ENCODE assay signal across 1 cellular context in genomic region chr7:157136372-157136771, GRCh38.
A peak's percentile ranks its signal among the peaks of the same experiment; 100 is the strongest.
TF ChIP-seq lines count a peak whose summit lies in the region.

No MANE protein-coding gene starts in this region.

TF ChIP-seq in K562, 482 proteins besides CTCF, POLR2A, EP300 and RAD21 (continued from another document and continues in another):
- TF ChIP-seq DLX4 (CRISPR knock-in tag; IDR thresholded peaks at IDR 0.05), result no peak
- no peak for TF ChIP-seq ZBTB43 (CRISPR knock-in tag; IDR thresholded peaks at IDR 0.05)
- no peak for TF ChIP-seq RBFOX2 (IDR thresholded peaks at IDR 0.05; ENCODE audit: low read depth, low read length)
- no peak for TF ChIP-seq HDAC2 (IDR thresholded peaks at IDR 0.05)
- TF ChIP-seq PYGO2 (tag; IDR thresholded peaks at IDR 0.05), result no peak; the same call in 1 of the 2 replicates
- no peak for TF ChIP-seq NR2C2 (CRISPR knock-in tag; IDR thresholded peaks at IDR 0.05)
- no peak for TF ChIP-seq NR2C2 (tag; IDR thresholded peaks at IDR 0.05)
- TF ChIP-seq KLF16 (IDR thresholded peaks at IDR 0.05), result no peak
- TF ChIP-seq FOS (IDR thresholded peaks at IDR 0.05; ENCODE audit: extremely low read depth, insufficient read length), result no peak
- no peak for TF ChIP-seq TBP (optimal IDR thresholded peaks at IDR 0.05; ENCODE audit: low read depth, low read length)
- no peak for TF ChIP-seq ZNF589 (CRISPR knock-in tag; IDR thresholded peaks at IDR 0.05; ENCODE audit: low read depth)
- no peak for TF ChIP-seq ZC3H4 (CRISPR knock-in tag; IDR thresholded peaks at IDR 0.05; ENCODE audit: borderline replicate concordance)
- TF ChIP-seq ZNF696 (CRISPR knock-in tag; conservative IDR thresholded peaks at IDR 0.05), result no peak
- no peak for TF ChIP-seq SP1 (CRISPR knock-in tag; IDR thresholded peaks at IDR 0.05)
- peak; percentile 42; the same call in 1 of the 2 replicates for TF ChIP-seq GABPA (tag; conservative IDR thresholded peaks at IDR 0.05; ENCODE audit: low read depth)
- no peak for TF ChIP-seq ATF2 (CRISPR knock-in tag; IDR thresholded peaks at IDR 0.05)
- no peak for TF ChIP-seq TEAD2 (tag; IDR thresholded peaks at IDR 0.05)
- TF ChIP-seq HMG20B (CRISPR knock-in tag; IDR thresholded peaks at IDR 0.05), result no peak
- no peak for TF ChIP-seq ZNF764 (CRISPR knock-in tag; IDR thresholded peaks at IDR 0.05; ENCODE audit: low read depth)
- TF ChIP-seq TRIM28 (IDR thresholded peaks at IDR 0.05), result no peak
- TF ChIP-seq TEAD1 (CRISPR knock-in tag; IDR thresholded peaks at IDR 0.05), result no peak
- TF ChIP-seq ZMIZ1 (IDR thresholded peaks at IDR 0.05; ENCODE audit: low read depth in 2 of 2, low read length in 2 of 2), result no peak
- TF ChIP-seq DEAF1 (CRISPR knock-in tag; IDR thresholded peaks at IDR 0.05), result no peak
- TF ChIP-seq ILF3 (IDR thresholded peaks at IDR 0.05; ENCODE audit: borderline replicate concordance), result no peak
- no peak for TF ChIP-seq ZNF717 (CRISPR knock-in tag; IDR thresholded peaks at IDR 0.05)
- no peak for TF ChIP-seq ZNF551 (CRISPR knock-in tag; IDR thresholded peaks at IDR 0.05)
- TF ChIP-seq ETV1 (tag; conservative IDR thresholded peaks at IDR 0.05; ENCODE audit: low read depth), result peak; percentile 49
- no peak for TF ChIP-seq MYNN (IDR thresholded peaks at IDR 0.05)
- no peak for TF ChIP-seq MYNN (CRISPR knock-in tag; IDR thresholded peaks at IDR 0.05)
- no peak for TF ChIP-seq VEZF1 (CRISPR knock-in tag; IDR thresholded peaks at IDR 0.05)
- no peak for TF ChIP-seq KHSRP (IDR thresholded peaks at IDR 0.05)
- no peak for TF ChIP-seq ZEB2 (IDR thresholded peaks at IDR 0.05)
- no peak for TF ChIP-seq IFI16 (CRISPR knock-in tag; IDR thresholded peaks at IDR 0.05)
- no peak for TF ChIP-seq OTX1 (CRISPR knock-in tag; IDR thresholded peaks at IDR 0.05)
- no peak for TF ChIP-seq TAF9B (IDR thresholded peaks at IDR 0.05; ENCODE audit: partially characterized antibody)
- TF ChIP-seq POLR2H (tag; IDR thresholded peaks at IDR 0.05; ENCODE audit: low read depth), result no peak
- no peak for TF ChIP-seq MITF (IDR thresholded peaks at IDR 0.05)
- TF ChIP-seq ZNF609 (CRISPR knock-in tag; IDR thresholded peaks at IDR 0.05; ENCODE audit: borderline replicate concordance), result no peak
- no peak for TF ChIP-seq CBX8 (IDR thresholded peaks at IDR 0.05; ENCODE audit: borderline replicate concordance, extremely low read depth, low read depth, low read length, poor library complexity, severe bottlenecking)
- TF ChIP-seq ARHGAP35 (IDR thresholded peaks at IDR 0.05; ENCODE audit: partially characterized antibody), result no peak
- TF ChIP-seq STAT6 (CRISPR knock-in tag; IDR thresholded peaks at IDR 0.05), result no peak
- TF ChIP-seq ZNF408 (CRISPR knock-in tag; IDR thresholded peaks at IDR 0.05; ENCODE audit: low read depth), result no peak
- no peak for TF ChIP-seq CHD1 (IDR thresholded peaks at IDR 0.05; ENCODE audit: low read length)
- TF ChIP-seq MLX (CRISPR knock-in tag; conservative IDR thresholded peaks at IDR 0.05), result no peak
- no peak for TF ChIP-seq MAX (CRISPR knock-in tag; IDR thresholded peaks at IDR 0.05)
